1 cellular context compared by ENCODE assay signal in the genomic region with DNA sequence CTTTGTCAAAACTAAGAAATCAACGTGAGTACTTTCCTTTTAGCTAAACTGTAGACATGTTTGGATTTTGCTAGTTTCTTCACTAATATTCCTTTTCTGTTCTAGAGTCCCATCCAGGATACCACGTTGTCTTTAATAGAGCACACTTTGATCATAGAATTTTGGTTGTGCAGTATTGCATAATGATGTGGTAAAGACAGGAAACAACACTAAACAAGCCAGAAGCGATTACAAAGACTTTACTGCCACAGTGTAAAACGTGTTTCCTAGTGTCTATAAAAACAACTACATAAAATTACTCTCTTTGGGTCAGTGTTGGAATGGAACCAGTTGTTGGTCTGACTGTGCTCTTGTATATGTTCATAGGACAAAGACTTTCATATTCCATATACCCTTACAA.
A peak's percentile ranks its signal among the peaks of the same experiment; 100 is the strongest.
TF ChIP-seq lines count a peak whose summit lies in the region.

No MANE protein-coding gene starts in this region.

TF ChIP-seq in HepG2, 621 proteins besides CTCF, POLR2A, EP300 and RAD21:
- TF ChIP-seq ZSCAN9 (CRISPR knock-in tag; IDR thresholded peaks at IDR 0.05; ENCODE audit: borderline replicate concordance) (no peak), RNF2 (conservative IDR thresholded peaks at IDR 0.05; ENCODE audit: low read depth) (no peak), ZNF570 (CRISPR knock-in tag; IDR thresholded peaks at IDR 0.05; ENCODE audit: borderline replicate concordance) (no peak), SP1 (IDR thresholded peaks at IDR 0.05) (no peak), SP1 (CRISPR knock-in tag; IDR thresholded peaks at IDR 0.05) (no peak), TEAD3 (CRISPR knock-in tag; optimal IDR thresholded peaks at IDR 0.05; ENCODE audit: borderline replicate concordance) (no peak), ZBTB38 (CRISPR knock-in tag; IDR thresholded peaks at IDR 0.05) (no peak), CEBPB (IDR thresholded peaks at IDR 0.05; ENCODE audit: borderline replicate concordance, low read depth, low read length) (peak; percentile 41; the same call in 1 of the 2 replicates)
- TF ChIP-seq, protein P1, sequence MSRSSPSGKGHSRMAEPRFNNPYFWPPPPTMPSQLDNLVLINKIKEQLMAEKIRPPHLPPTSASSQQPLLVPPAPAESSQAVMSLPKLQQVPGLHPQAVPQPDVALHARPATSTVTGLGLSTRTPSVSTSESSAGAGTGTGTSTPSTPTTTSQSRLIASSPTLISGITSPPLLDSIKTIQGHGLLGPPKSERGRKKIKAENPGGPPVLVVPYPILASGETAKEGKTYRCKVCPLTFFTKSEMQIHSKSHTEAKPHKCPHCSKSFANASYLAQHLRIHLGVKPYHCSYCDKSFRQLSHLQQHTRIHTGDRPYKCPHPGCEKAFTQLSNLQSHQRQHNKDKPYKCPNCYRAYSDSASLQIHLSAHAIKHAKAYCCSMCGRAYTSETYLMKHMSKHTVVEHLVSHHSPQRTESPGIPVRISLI (CRISPR knock-in tag; IDR thresholded peaks at IDR 0.05; ENCODE audit: borderline replicate concordance) = no peak
